1 cellular context compared by ENCODE assay signal in the genomic region with DNA sequence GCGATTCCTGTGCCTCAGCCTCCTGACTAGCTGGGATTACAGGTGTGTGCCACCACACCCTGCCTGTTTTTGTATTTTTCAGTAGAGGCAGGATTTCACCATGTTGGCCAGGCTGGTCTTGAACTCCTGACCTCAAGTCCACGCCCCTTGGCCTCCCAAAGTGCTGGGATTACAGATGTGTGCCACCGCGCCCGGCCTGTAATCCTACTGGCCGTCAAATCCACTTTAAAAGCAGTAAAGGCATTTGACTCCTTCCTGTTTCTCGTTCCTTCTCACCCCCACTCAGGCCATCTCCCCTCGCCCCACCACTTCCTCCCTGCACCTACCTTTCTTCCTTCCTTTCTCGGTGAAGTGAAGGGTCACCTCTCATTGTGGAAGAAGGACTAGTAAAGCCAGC.
TF ChIP-seq lines count a peak whose summit lies in the region.

No MANE protein-coding gene starts in this region.

TF ChIP-seq in GM23338, 12 proteins besides CTCF, POLR2A, EP300 and RAD21 (continued from another document):
- TF ChIP-seq ZNF462 (CRISPR knock-in tag; IDR thresholded peaks at IDR 0.05) = no peak
- TF ChIP-seq, protein P1, sequence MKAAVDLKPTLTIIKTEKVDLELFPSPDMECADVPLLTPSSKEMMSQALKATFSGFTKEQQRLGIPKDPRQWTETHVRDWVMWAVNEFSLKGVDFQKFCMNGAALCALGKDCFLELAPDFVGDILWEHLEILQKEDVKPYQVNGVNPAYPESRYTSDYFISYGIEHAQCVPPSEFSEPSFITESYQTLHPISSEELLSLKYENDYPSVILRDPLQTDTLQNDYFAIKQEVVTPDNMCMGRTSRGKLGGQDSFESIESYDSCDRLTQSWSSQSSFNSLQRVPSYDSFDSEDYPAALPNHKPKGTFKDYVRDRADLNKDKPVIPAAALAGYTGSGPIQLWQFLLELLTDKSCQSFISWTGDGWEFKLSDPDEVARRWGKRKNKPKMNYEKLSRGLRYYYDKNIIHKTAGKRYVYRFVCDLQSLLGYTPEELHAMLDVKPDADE (IDR thresholded peaks at IDR 0.05) = no peak
- TF ChIP-seq EZH2 (IDR thresholded peaks at IDR 0.05; ENCODE audit: low read depth, unreplicated experiment) = no peak
- TF ChIP-seq POLR2AphosphoS5 (IDR thresholded peaks at IDR 0.05; ENCODE audit: low read depth) = no peak
